12 cellular contexts compared by ENCODE assay signal in the genomic region with DNA sequence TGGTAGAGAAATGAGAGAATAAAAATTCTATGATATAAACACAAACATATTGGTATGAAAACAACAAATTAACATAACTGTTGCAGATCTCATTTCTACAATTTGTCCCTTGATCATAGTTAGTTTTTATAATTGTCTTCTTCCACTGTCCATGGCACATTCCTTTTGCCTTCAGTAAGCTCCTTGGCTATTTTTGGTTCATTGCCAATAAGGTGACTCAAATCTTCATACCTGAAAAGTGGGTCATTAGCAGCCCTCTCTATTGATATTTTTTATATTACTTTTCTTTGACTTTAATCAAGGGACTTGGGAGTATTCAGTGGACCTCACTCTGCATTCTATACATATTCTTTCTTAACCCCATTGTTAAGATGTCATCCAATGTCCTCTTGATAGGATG.
"Had no signal": no experiment of that assay in that cellular context is flagged by ENCODE, and none has a peak within 500 bp of the region (broad histone marks: within the 10 kb centered on the region; RNA-seq: fewer than 3 reads in every experiment).

No MANE protein-coding gene starts in this region.

- H3K27me3 ChIP-seq: hepatocyte, right lobe of liver, upper lobe of right lung had no signal

- H3K4me3 ChIP-seq: hepatocyte, right lobe of liver, upper lobe of right lung had no signal

- H3K9me3 ChIP-seq: right lobe of liver had no signal

- FAIRE-seq: keratinocyte had no signal

- DNase-seq: activated CD4-positive, alpha-beta T cell treated with anti-CD3 and anti-CD28 coated beads, Interleukin-2, amount 10 ng/mL, durations not matched to agents 7 days and 5 days; activated CD8-positive, alpha-beta memory T cell treated with anti-CD3 and anti-CD28 coated beads, Interleukin-2, amount 50 U/mL, for 48 hours; activated naive CD8-positive, alpha-beta T cell treated with anti-CD3 and anti-CD28 coated beads, Interleukin-2, amount 10 ng/mL, durations not matched to agents 7 days and 5 days; dermis blood vessel endothelial cell; left ventricle myocardium superior; occipital lobe; right lobe of liver; stimulated activated naive CD8-positive, alpha-beta T cell treated with anti-CD3 and anti-CD28 coated beads, Interleukin-15, amount 100 ng/mL, for 72 hours; T-helper 9 cell; upper lobe of right lung had no signal

- H3K36me3 ChIP-seq: right lobe of liver, upper lobe of right lung had no signal

- H3K27ac ChIP-seq: hepatocyte, right lobe of liver, upper lobe of right lung had no signal

- H3K4me1 ChIP-seq: right lobe of liver, upper lobe of right lung had no signal
